Comparison of ENCODE assay signal across 8 cellular contexts in the genomic region with DNA sequence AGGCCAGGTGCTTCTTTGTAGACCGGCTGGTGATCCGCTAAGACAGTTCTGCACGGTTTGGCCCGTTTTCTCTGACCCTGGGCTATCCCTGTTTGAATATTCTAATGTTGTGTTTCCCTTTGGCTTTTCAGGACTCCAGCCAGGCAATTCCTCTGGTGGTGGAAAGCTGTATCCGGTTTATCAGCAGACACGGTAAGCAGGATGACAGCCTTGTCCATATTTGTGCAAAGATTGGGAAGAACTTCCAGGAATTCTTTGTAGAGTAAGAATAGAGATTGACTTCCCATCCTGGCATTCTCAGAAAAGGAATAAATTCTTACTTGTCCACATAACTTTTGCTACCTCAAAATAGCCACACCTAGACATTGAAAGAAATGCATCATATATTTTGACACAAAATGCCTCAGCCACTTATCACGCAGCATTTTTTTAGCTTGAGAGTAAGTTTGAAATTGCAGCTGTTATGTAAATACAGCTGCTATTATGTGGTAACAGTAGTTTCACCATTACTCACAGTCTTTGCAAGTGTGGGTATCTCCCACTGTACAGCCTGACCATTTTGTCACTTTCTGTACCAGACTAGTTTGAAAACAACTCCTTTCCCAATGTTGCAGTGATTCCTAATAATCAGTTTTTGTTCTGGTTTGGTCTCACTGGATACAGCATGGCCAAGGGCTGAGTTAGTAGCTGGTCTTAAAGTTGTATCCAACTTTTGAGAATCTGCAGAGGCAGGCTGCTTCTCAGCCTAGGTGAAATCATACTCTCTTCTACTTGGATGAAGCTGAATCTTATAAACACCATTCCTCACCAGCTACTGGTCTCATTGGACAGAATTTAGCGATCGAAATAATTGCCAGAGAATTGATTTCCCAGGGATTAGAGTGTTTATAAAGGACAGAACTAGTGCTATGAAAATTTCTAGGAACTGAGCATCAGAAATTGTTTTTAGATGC. TPM values are rescaled to one million over a fixed set of nuclear protein-coding genes. Genes with fewer than 3 reads are reported as not detected.
DNase-seq lines count a peak whose midpoint lies in the region; ATAC-seq and TF ChIP-seq lines count a peak whose summit lies in the region.

No MANE protein-coding gene starts in this region.

- DNase-seq in LNCaP clone FGC (ENCODE audit: low read depth) (no peak), left kidney (ENCODE audit: low read depth, low spot score) (peak; percentile 10), medulla oblongata (ENCODE audit: extremely low spot score) (no peak), G401 (ENCODE audit: low spot score) (no peak), HPDE6-E6E7 (ENCODE audit: extremely low spot score) (no peak), putamen (ENCODE audit: low spot score) (no peak)

- no peak for TF ChIP-seq POLR2A in GM18505 (IDR thresholded peaks at IDR 0.05; ENCODE audit: borderline replicate concordance, extremely low read depth, insufficient read depth, insufficient read length)

- 0 out of 2 replicates have a peak, but pooled peaks have one; percentile 7 for TF ChIP-seq CTCF in LNCaP clone FGC (IDR thresholded peaks at IDR 0.05; ENCODE audit: control insufficient read depth, extremely low read depth, insufficient read depth)

- no peak overlapping the region for H3K4me3 ChIP-seq in LNCaP clone FGC (ENCODE audit: low read depth, low read length)

- ATAC-seq in GM18505 (IDR thresholded peaks at IDR 0.05; ENCODE audit: unreplicated experiment): peak; percentile 81
- peak; percentile 99 for ATAC-seq in GM21619 (IDR thresholded peaks at IDR 0.05; ENCODE audit: unreplicated experiment)

- in situ Hi-C loops in G401 (cut with HindIII; ENCODE audit: low sequenced_read_pairs): no loop called here

RNA-seq across cellular contexts. Expression of a gene that starts 40.0 kb away (rescaled TPM):
- total RNA-seq in G401 (2014; rRNA removed; shearing (Covaris generic)): 12.7 and 27.8 TPM in 2 replicates
